10 cellular contexts compared by ENCODE assay signal in the genomic region with DNA sequence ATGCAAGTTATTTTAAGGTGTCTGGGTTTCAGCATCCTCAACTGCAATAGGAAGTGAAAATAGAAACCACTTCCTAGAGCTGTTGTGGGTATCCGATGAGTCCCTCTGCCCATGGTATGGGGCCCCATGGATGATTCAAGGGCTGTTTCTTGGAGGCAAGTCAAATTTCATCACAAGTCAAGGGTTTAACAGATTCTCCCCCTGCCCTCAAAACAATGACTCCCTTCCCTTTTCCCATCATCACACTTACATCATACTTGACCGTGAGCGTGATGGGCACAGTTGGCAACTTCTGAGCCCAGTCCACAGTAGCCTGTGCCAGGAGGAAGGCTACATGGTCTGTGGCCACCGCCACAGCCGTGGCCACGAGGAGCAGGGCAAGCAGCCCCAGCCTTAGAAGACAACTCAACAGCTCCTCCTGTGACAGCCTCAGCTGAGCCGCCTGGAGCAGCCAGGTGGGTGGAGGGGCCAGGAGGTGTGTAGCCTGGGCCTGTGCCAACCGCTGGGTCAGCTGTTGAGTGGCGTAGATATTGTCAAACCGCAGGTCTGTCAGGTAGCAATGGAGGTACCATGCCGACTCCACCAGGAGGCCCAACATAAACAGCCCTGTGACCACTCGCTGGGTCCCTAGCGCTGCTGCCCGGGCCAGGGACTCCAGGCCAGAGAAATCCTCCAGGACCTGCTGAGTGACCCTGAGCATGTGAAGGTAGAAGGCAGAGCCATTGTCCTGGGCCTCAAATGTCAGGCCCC. TPM values are rescaled to one million over a fixed set of nuclear protein-coding genes. Genes with fewer than 3 reads are reported as not detected.
DNase-seq lines count a peak whose midpoint lies in the region; ATAC-seq and TF ChIP-seq lines count a peak whose summit lies in the region.
"Had no signal": no experiment of that assay in that cellular context is flagged by ENCODE, and none has a peak within 500 bp of the region (broad histone marks: within the 10 kb centered on the region; RNA-seq: fewer than 3 reads in every experiment).

No MANE protein-coding gene starts in this region.

- H3K4me3 ChIP-seq in OCI-LY3 (ENCODE audit: low read length), result no peak overlapping the region
- H3K4me3 ChIP-seq in choroid plexus epithelial cell (ENCODE audit: low read depth, low read length), result no peak overlapping the region

- no peaks in the 10 kb centered on the region for H3K36me3 Mint-ChIP-seq in activated naive CD4-positive, alpha-beta T cell treated with anti-CD3 and anti-CD28 coated beads for 36 hours (ENCODE audit: low read depth)

- CTCF ChIA-PET in activated naive CD4-positive, alpha-beta T cell treated with anti-CD3 and anti-CD28 coated beads for 36 hours (lab: Charles Lee), result interaction anchor here (0.8 to 1.8 kb wide), 5 partner anchors 13 to 1637 kb away, joined by 3 to 5 read pairs (median 3); no protein-coding TSS in a partner anchor

- peaks cover 10% of the 10 kb centered on the region for H3K4me1 ChIP-seq in OCI-LY3 (ENCODE audit: low read length)

- H3K9ac ChIP-seq in OCI-LY3 (ENCODE audit: low read length), result no peak overlapping the region

- H3K27me3 Mint-ChIP-seq in activated naive CD4-positive, alpha-beta T cell treated with anti-CD3 and anti-CD28 coated beads for 36 hours (ENCODE audit: low read depth), result peaks cover 9% of the 10 kb centered on the region

- peak overlapping the region; percentile 13; the same call in 1 of the 2 replicates for H3K4me2 ChIP-seq in OCI-LY3 (ENCODE audit: low read length)

- H3K9me3 Mint-ChIP-seq in activated naive CD4-positive, alpha-beta T cell treated with anti-CD3 and anti-CD28 coated beads for 36 hours, result no peaks in the 10 kb centered on the region

- H2AFZ ChIP-seq in OCI-LY3 (ENCODE audit: low read depth, low read length), result no peak overlapping the region

- ATAC-seq in stimulated activated naive CD8-positive, alpha-beta T cell treated with anti-CD3 and anti-CD28 coated beads, Interleukin-15, Interleukin-2, amounts not matched to agents 100 U/mL and 50 U/mL, for 24 hours, result peak; percentile 91

- DNase-seq in activated naive CD4-positive, alpha-beta T cell treated with anti-CD3 and anti-CD28 coated beads for 36 hours, result peak; percentile 77
- DNase-seq in activated naive CD4-positive, alpha-beta T cell (lab: John Stamatoyannopoulos, UW), result no peak
- DNase-seq in choroid plexus epithelial cell (ENCODE audit: low read depth), result peak; percentile 29
- peak; percentile 47 for DNase-seq in stimulated activated naive CD8-positive, alpha-beta T cell treated with anti-CD3 and anti-CD28 coated beads, Interleukin-15, Interleukin-2, amounts not matched to agents 100 U/mL and 50 U/mL, for 24 hours
- DNase-seq in NCI-H526 (lab: John Stamatoyannopoulos, UW), result no peak
- no peak for DNase-seq in foreskin melanocyte
- DNase-seq in mucosa of gallbladder (ENCODE audit: low spot score), result no peak

- H3K9me3 ChIP-seq in OCI-LY3 (ENCODE audit: insufficient read depth, low read length), result no peaks in the 10 kb centered on the region

- no peak overlapping the region for H3K4me3 Mint-ChIP-seq in activated naive CD4-positive, alpha-beta T cell treated with anti-CD3 and anti-CD28 coated beads for 36 hours

- no peak for TF ChIP-seq CTCF in OCI-LY3 (IDR thresholded peaks at IDR 0.05; ENCODE audit: low read depth, low read length)
- no peak for TF ChIP-seq CTCF in choroid plexus epithelial cell (conservative IDR thresholded peaks at IDR 0.05; ENCODE audit: low read depth, low read length)

- no peak overlapping the region for H3K27ac ChIP-seq in OCI-LY3 (ENCODE audit: low read length)

- intact Hi-C loops in activated naive CD4-positive, alpha-beta T cell treated with anti-CD3 and anti-CD28 coated beads for 36 hours (cut with micrococcal nuclease), result loop anchor here (1.0 to 5.0 kb wide), 3 partner anchors 13 to 137 kb away; a partner anchor contains a TSS

- H3K27ac Mint-ChIP-seq in activated naive CD4-positive, alpha-beta T cell treated with anti-CD3 and anti-CD28 coated beads for 36 hours, result peak overlapping the region; percentile 71

- H3K36me3 ChIP-seq in OCI-LY3 (replicated peaks; ENCODE audit: low read depth, low read length), result no peaks in the 10 kb centered on the region

- H3K4me1 Mint-ChIP-seq in activated naive CD4-positive, alpha-beta T cell treated with anti-CD3 and anti-CD28 coated beads for 36 hours (ENCODE audit: low read depth), result peaks cover 7% of the 10 kb centered on the region

- no peaks in the 10 kb centered on the region for H3K79me2 ChIP-seq in OCI-LY3 (ENCODE audit: low read length)

- 0 out of 2 replicates have a peak, but pooled peaks cover 3% of the 10 kb centered on the region for H4K20me1 ChIP-seq in OCI-LY3 (ENCODE audit: insufficient read depth, low read length)

- H3K27me3 ChIP-seq in OCI-LY3 (ENCODE audit: low read depth, low read length), result peaks cover 23% of the 10 kb centered on the region

RNA-seq across cellular contexts. Expression of a gene that starts 5.2 kb away (rescaled TPM):
- not detected for total RNA-seq in activated naive CD4-positive, alpha-beta T cell treated with anti-CD3 and anti-CD28 coated beads for 36 hours
- total RNA-seq in mucosa of gallbladder, result not detected
- total RNA-seq: HT-29, ureter had no signal

RNA-seq across cellular contexts. Expression of a gene that starts 31.9 kb away (rescaled TPM):
- 1 to 10 TPM; 1.7 to 2.1 TPM for total RNA-seq in activated naive CD4-positive, alpha-beta T cell treated with anti-CD3 and anti-CD28 coated beads for 36 hours
- 7.7 TPM for total RNA-seq in mucosa of gallbladder

Comparison
In these comparisons a context has a peak if more than half of its experiments do, and no peak if none do; other contexts are left out.
1. DNase-seq: peak in activated naive CD4-positive, alpha-beta T cell treated with anti-CD3 and anti-CD28 coated beads for 36 hours (single experiment), choroid plexus epithelial cell (single experiment) and stimulated activated naive CD8-positive, alpha-beta T cell treated with anti-CD3 and anti-CD28 coated beads, Interleukin-15, Interleukin-2, amounts not matched to agents 100 U/mL and 50 U/mL, for 24 hours (single experiment); none in activated naive CD4-positive, alpha-beta T cell (0 of 4), NCI-H526 (0 of 2), foreskin melanocyte (single experiment) and mucosa of gallbladder (single experiment).